In the genomic region with DNA sequence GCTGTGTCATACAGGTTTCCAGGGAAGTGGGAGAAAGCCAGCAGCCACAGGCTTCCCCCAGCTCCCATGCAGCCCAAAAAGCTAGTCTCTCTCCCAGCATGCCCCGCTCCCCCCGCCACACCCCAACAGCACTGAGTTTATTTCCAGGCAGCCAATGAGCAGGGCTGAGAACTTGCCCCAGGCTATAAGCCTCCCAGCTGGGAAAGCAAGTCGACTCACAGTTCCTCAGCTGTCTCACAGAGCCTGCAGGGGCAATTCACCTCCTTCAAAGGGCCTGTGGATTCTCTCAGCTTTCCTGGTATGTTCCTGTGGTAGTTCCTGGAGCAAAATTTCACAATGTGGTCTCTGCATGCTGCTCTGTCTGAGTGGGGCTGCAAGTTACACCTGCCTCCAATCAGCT, we compare ENCODE assay signal across 40 cellular contexts. TPM values are rescaled to one million over a fixed set of nuclear protein-coding genes. Genes with fewer than 3 reads are reported as not detected.
"Had no signal": no experiment of that assay in that cellular context is flagged by ENCODE, and none has a peak within 500 bp of the region (broad histone marks: within the 10 kb centered on the region; RNA-seq: fewer than 3 reads in every experiment).

No MANE protein-coding gene starts in this region.

- H3K27ac ChIP-seq: ascending aorta, cardiac muscle cell, colonic mucosa, pancreas, prostate gland, skin epidermis, stomach, thyroid gland, upper lobe of right lung, VCaP had no signal

- H3K4me1 Mint-ChIP-seq: activated naive CD4-positive, alpha-beta T cell treated with anti-CD3 and anti-CD28 coated beads, Interleukin-2, amount 10 ng/mL, durations not matched to agents 7 days and 5 days; activated naive CD8-positive, alpha-beta T cell treated with anti-CD3 and anti-CD28 coated beads, Interleukin-2, amount 10 ng/mL, durations not matched to agents 7 days and 5 days; brain; naive thymus-derived CD4-positive, alpha-beta T cell; stimulated activated memory B cell treated with anti-CD40 and anti-IgM and Interleukin-4, amounts not matched to agents 10 μg/mL and 1 μg/mL and 100 μg/mL, for 72 hours had no signal

- DNase-seq: activated CD4-positive, alpha-beta T cell treated with anti-CD3 and anti-CD28 coated beads for 48 hours; activated CD4-positive, alpha-beta T cell treated with anti-CD3 and anti-CD28 coated beads, Interleukin-2, amount 50 U/mL, for 48 hours; activated CD8-positive, alpha-beta memory T cell treated with anti-CD3 and anti-CD28 coated beads for 24 hours; activated CD8-positive, alpha-beta memory T cell treated with anti-CD3 and anti-CD28 coated beads, Interleukin-2, amount 50 U/mL, for 4 hours; activated gamma-delta T cell; activated naive CD4-positive, alpha-beta T cell treated with anti-CD3 and anti-CD28 coated beads, Interleukin-2, amount 10 ng/mL, durations not matched to agents 7 days and 5 days; activated naive CD8-positive, alpha-beta T cell treated with anti-CD3 and anti-CD28 coated beads, Interleukin-2, amount 10 ng/mL, durations not matched to agents 7 days and 5 days; activated T-cell treated with anti-CD3 and anti-CD28 coated beads, Interleukin-2, amount 50 U/mL, for 1 hour; cerebellar nuclear complex; colonic mucosa; effector memory CD4-positive, alpha-beta T cell; head of caudate nucleus; hippocampal formation; midbrain; naive thymus-derived CD4-positive, alpha-beta T cell; nucleus accumbens; pancreas; retina; stimulated activated CD4-positive, alpha-beta T cell treated with anti-CD3 and anti-CD28 coated beads, Interleukin-12 subunit alpha, Interleukin-12 subunit beta, amount 100 ng/mL, for 4 hours; stimulated activated CD4-positive, alpha-beta T cell treated with anti-CD3 and anti-CD28 coated beads, Interleukin-4, amount 100 ng/mL, for 4 hours; stimulated activated CD8-positive, alpha-beta memory T cell treated with anti-CD3 and anti-CD28 coated beads, Interleukin-4, amount 100 ng/mL, for 48 hours; stomach; thyroid gland; upper lobe of right lung had no signal

- H3K4me1 ChIP-seq: ascending aorta, colonic mucosa, pancreas, prostate gland, stomach, thyroid gland, upper lobe of right lung had no signal

- H3K4me3 Mint-ChIP-seq: activated naive CD4-positive, alpha-beta T cell treated with anti-CD3 and anti-CD28 coated beads, Interleukin-2, amount 10 ng/mL, durations not matched to agents 7 days and 5 days; activated naive CD8-positive, alpha-beta T cell treated with anti-CD3 and anti-CD28 coated beads, Interleukin-2, amount 10 ng/mL, durations not matched to agents 7 days and 5 days; activated T-helper 1 cell treated with anti-CD3 and anti-CD28 coated beads, Interleukin-12 subunit alpha, Interleukin-12 subunit beta, Interleukin-2, Interleukin-4 antibody, amounts not matched to agents 30 ng/mL and 10 ng/mL and 1 ng/mL, durations not matched to agents 14 hours and 24 hours and 36 hours; brain; naive thymus-derived CD4-positive, alpha-beta T cell; stimulated activated memory B cell treated with anti-CD40 and anti-IgM and Interleukin-4, amounts not matched to agents 10 μg/mL and 1 μg/mL and 100 μg/mL, for 72 hours had no signal

- H3K4me3 ChIP-seq: ascending aorta, cardiac muscle cell, colonic mucosa, pancreas, prostate gland, skin epidermis, stomach, thyroid gland, upper lobe of right lung had no signal

- H3K36me3 ChIP-seq: ascending aorta, cardiac muscle cell, colonic mucosa, pancreas, prostate gland, stomach, thyroid gland, upper lobe of right lung had no signal

- H3K9me3 Mint-ChIP-seq: activated T-helper 1 cell treated with anti-CD3 and anti-CD28 coated beads, Interleukin-12 subunit alpha, Interleukin-12 subunit beta, Interleukin-2, Interleukin-4 antibody, amounts not matched to agents 30 ng/mL and 10 ng/mL and 1 ng/mL, durations not matched to agents 14 hours and 24 hours and 36 hours had no signal

- H3K27me3 Mint-ChIP-seq: activated naive CD4-positive, alpha-beta T cell treated with anti-CD3 and anti-CD28 coated beads, Interleukin-2, amount 10 ng/mL, durations not matched to agents 7 days and 5 days; activated naive CD8-positive, alpha-beta T cell treated with anti-CD3 and anti-CD28 coated beads, Interleukin-2, amount 10 ng/mL, durations not matched to agents 7 days and 5 days; stimulated activated memory B cell treated with anti-CD40 and anti-IgM and Interleukin-4, amounts not matched to agents 10 μg/mL and 1 μg/mL and 100 μg/mL, for 72 hours had no signal

- ATAC-seq: activated CD4-positive, CD25-positive, alpha-beta regulatory T cell treated with anti-CD3 and anti-CD28 coated beads, Interleukin-2, amount 50 U/mL, for 24 hours; naive thymus-derived CD4-positive, alpha-beta T cell; pancreas; sciatic nerve; stimulated activated memory B cell treated with anti-CD40 and anti-IgM and Interleukin-4, amounts not matched to agents 10 μg/mL and 1 μg/mL and 100 μg/mL, for 72 hours; upper lobe of right lung had no signal

- H3K9me3 ChIP-seq: ascending aorta, colonic mucosa, pancreas, prostate gland, thyroid gland, upper lobe of right lung had no signal

- H3K36me3 Mint-ChIP-seq: activated naive CD4-positive, alpha-beta T cell treated with anti-CD3 and anti-CD28 coated beads, Interleukin-2, amount 10 ng/mL, durations not matched to agents 7 days and 5 days; activated naive CD8-positive, alpha-beta T cell treated with anti-CD3 and anti-CD28 coated beads, Interleukin-2, amount 10 ng/mL, durations not matched to agents 7 days and 5 days; brain; naive thymus-derived CD4-positive, alpha-beta T cell; stimulated activated memory B cell treated with anti-CD40 and anti-IgM and Interleukin-4, amounts not matched to agents 10 μg/mL and 1 μg/mL and 100 μg/mL, for 72 hours had no signal

- H3K27ac Mint-ChIP-seq: activated naive CD4-positive, alpha-beta T cell treated with anti-CD3 and anti-CD28 coated beads, Interleukin-2, amount 10 ng/mL, durations not matched to agents 7 days and 5 days; activated naive CD8-positive, alpha-beta T cell treated with anti-CD3 and anti-CD28 coated beads, Interleukin-2, amount 10 ng/mL, durations not matched to agents 7 days and 5 days; activated T-helper 1 cell treated with anti-CD3 and anti-CD28 coated beads, Interleukin-12 subunit alpha, Interleukin-12 subunit beta, Interleukin-2, Interleukin-4 antibody, amounts not matched to agents 30 ng/mL and 10 ng/mL and 1 ng/mL, durations not matched to agents 14 hours and 24 hours and 36 hours; brain; stimulated activated memory B cell treated with anti-CD40 and anti-IgM and Interleukin-4, amounts not matched to agents 10 μg/mL and 1 μg/mL and 100 μg/mL, for 72 hours had no signal

- H3K27me3 ChIP-seq: ascending aorta, cardiac muscle cell, colonic mucosa, pancreas, stomach, thyroid gland, upper lobe of right lung had no signal

RNA-seq across cellular contexts. Expression of gene PAX1, which starts 34.2 kb away (rescaled TPM):
- total RNA-seq: activated naive CD8-positive, alpha-beta T cell treated with anti-CD3 and anti-CD28 coated beads, Interleukin-2, amount 10 ng/mL, durations not matched to agents 7 days and 5 days; activated T-helper 1 cell treated with anti-CD3 and anti-CD28 coated beads, Interleukin-12 subunit alpha, Interleukin-12 subunit beta, Interleukin-2, Interleukin-4 antibody, amounts not matched to agents 30 ng/mL and 10 ng/mL and 1 ng/mL, durations not matched to agents 14 hours and 24 hours and 36 hours; ascending aorta; cardiac muscle cell; colonic mucosa; dermis microvascular lymphatic vessel endothelial cell; endothelial cell of umbilical vein; fibroblast of lung; fibroblast of villous mesenchyme; kidney epithelial cell; naive thymus-derived CD4-positive, alpha-beta T cell; pancreas; prostate gland; stomach; upper lobe of right lung had no signal
- polyA plus RNA-seq: cardiac muscle cell; endothelial cell of umbilical vein; fibroblast of lung; naive thymus-derived CD4-positive, alpha-beta T cell; neural cell; pancreas; stomach had no signal
